In genomic region chr3:119679874-119680273, GRCh38 we compare ENCODE assay signal across 18 cellular contexts.
"Had no signal": no experiment of that assay in that cellular context is flagged by ENCODE, and none has a peak within 500 bp of the region (broad histone marks: within the 10 kb centered on the region; RNA-seq: fewer than 3 reads in every experiment).

No MANE protein-coding gene starts in this region.

- H3K36me3 ChIP-seq: pancreas had no signal

- ATAC-seq: activated naive CD8-positive, alpha-beta T cell treated with anti-CD3 and anti-CD28 coated beads, Interleukin-2, amount 50 U/mL, for 24 hours; natural killer cell; pancreas; sciatic nerve; stimulated activated effector memory CD8-positive, alpha-beta T cell treated with anti-CD3 and anti-CD28 coated beads, Interleukin-12 subunit alpha, Interleukin-12 subunit beta, amount 100 ng/mL, for 72 hours had no signal

- H3K4me2 ChIP-seq: smooth muscle cell had no signal

- H3K27ac ChIP-seq: esophagus muscularis mucosa, pancreas, stomach, WERI-Rb-1 had no signal

- H3K4me3 ChIP-seq: esophagus muscularis mucosa, pancreas, smooth muscle cell, stomach had no signal

- H3K9me3 ChIP-seq: esophagus muscularis mucosa, pancreas, stomach had no signal

- H3K27me3 ChIP-seq: esophagus muscularis mucosa, pancreas, stomach had no signal

- DNase-seq: activated CD4-positive, alpha-beta T cell treated with anti-CD3 and anti-CD28 coated beads for 1 hour; activated CD8-positive, alpha-beta memory T cell treated with anti-CD3 and anti-CD28 coated beads for 24 hours; activated CD8-positive, alpha-beta memory T cell treated with anti-CD3 and anti-CD28 coated beads, Interleukin-2, amount 50 U/mL, for 48 hours; activated effector memory CD4-positive, alpha-beta T cell treated with Interleukin-2 at 50 U/mL for 16 hours; activated naive CD4-positive, alpha-beta T cell treated with anti-CD3 and anti-CD28 coated beads, Interleukin-2, amount 10 ng/mL, durations not matched to agents 7 days and 5 days; activated naive CD8-positive, alpha-beta T cell treated with anti-CD3 and anti-CD28 coated beads, Interleukin-2, amount 50 U/mL, for 24 hours; activated T-cell treated with anti-CD3 and anti-CD28 coated beads, Interleukin-2, amount 50 U/mL, for 48 hours; anterior cingulate cortex; effector CD8-positive, alpha-beta T cell; natural killer cell; pancreas; stimulated activated CD4-positive, alpha-beta T cell treated with anti-CD3 and anti-CD28 coated beads, Interleukin-4, amount 100 ng/mL, for 24 hours; stomach; WERI-Rb-1 had no signal
